Comparison of ENCODE assay signal across 8 cellular contexts in genomic region chr17:55420776-55421178, GRCh38. TPM values are rescaled to one million over a fixed set of nuclear protein-coding genes. Genes with fewer than 3 reads are reported as not detected.
DNase-seq lines count a peak whose midpoint lies in the region; ATAC-seq and TF ChIP-seq lines count a peak whose summit lies in the region.

No MANE protein-coding gene starts in this region.

- H3K4me3 ChIP-seq in A673 (ENCODE audit: low read depth, low read length, poor library complexity, severe bottlenecking) (peak overlapping the region; percentile 75), right cardiac atrium (ENCODE audit: low read length) (peak overlapping the region; percentile 83), rectal smooth muscle tissue (ENCODE audit: low read length) (peak overlapping the region; percentile 92)

- no TSS peak for BruUV-seq in A673 (replicated peaks; lab: Mats Ljungman, UMichigan)

- H3K27me3 ChIP-seq in A673 (replicated peaks; ENCODE audit: insufficient read depth, low read depth, low read length, poor library complexity): peaks cover 11% of the 10 kb centered on the region
- no peaks in the 10 kb centered on the region for H3K27me3 ChIP-seq in right cardiac atrium (ENCODE audit: control insufficient read depth, insufficient read depth)
- H3K27me3 ChIP-seq in rectal smooth muscle tissue (ENCODE audit: control insufficient read depth, insufficient read depth, low read length): no peaks in the 10 kb centered on the region

- peak overlapping the region; percentile 66 for H3K9ac ChIP-seq in rectal smooth muscle tissue (ENCODE audit: low read length)

- intact Hi-C loops in A673 (cut with micrococcal nuclease; ENCODE audit: unreplicated experiment) (no loop called here), right cardiac atrium (cut with DNase I) (no loop called here)

- H3K4me1 ChIP-seq in A673 (ENCODE audit: insufficient read depth, low read length, poor library complexity, severe bottlenecking) (peaks cover 13% of the 10 kb centered on the region), right cardiac atrium (ENCODE audit: control insufficient read depth, insufficient read depth, low read length) (peaks cover 5% of the 10 kb centered on the region), rectal smooth muscle tissue (ENCODE audit: control insufficient read depth, insufficient read depth, low read length) (peaks cover 4% of the 10 kb centered on the region)

- H3K36me3 ChIP-seq in A673 (ENCODE audit: insufficient read depth, low read length, poor library complexity, severe bottlenecking) (no peaks in the 10 kb centered on the region), rectal smooth muscle tissue (ENCODE audit: control insufficient read depth, insufficient read depth, low read length) (no peaks in the 10 kb centered on the region)

- H3K9me3 ChIP-seq in A673 (ENCODE audit: low read depth, low read length, poor library complexity, severe bottlenecking) (no peaks in the 10 kb centered on the region), right cardiac atrium (ENCODE audit: control insufficient read depth, low read length) (no peaks in the 10 kb centered on the region)

- ATAC-seq in right cardiac atrium: peak; percentile 42 to 63

- POLR2A ChIA-PET in A673 (lab: Charles Lee; ENCODE audit: low non-redundant PET): no interaction called here

- CTCF ChIA-PET in A673 (lab: Charles Lee): no interaction called here

- TF ChIP-seq CTCF in A673 (conservative IDR thresholded peaks at IDR 0.05; ENCODE audit: low read depth, low read length) (no peak), GM20000 (IDR thresholded peaks at IDR 0.05; ENCODE audit: extremely low read depth, missing control alignments) (no peak)

- peak overlapping the region; percentile 79 for H3K27ac ChIP-seq in A673 (ENCODE audit: low read depth, low read length, poor library complexity, severe bottlenecking)
- H3K27ac ChIP-seq in angular gyrus (ENCODE audit: low read depth, low read length): peak overlapping the region; percentile 69
- H3K27ac ChIP-seq in right cardiac atrium (ENCODE audit: low read length): peak overlapping the region; percentile 71
- H3K27ac ChIP-seq in rectal smooth muscle tissue (ENCODE audit: low read depth, low read length): peak overlapping the region; percentile 92

- DNase-seq in A673 (ENCODE audit: low spot score) (peak; percentile 32), GM20000 (ENCODE audit: low spot score) (peak; percentile 47), SW480 (ENCODE audit: low spot score) (peak; percentile 24), right cardiac atrium (peak; percentile 57 to 85 (median 81)), SKM-1 treated with dmso at 0.1 percent for 144 hours (lab: John Stamatoyannopoulos, UW; ENCODE audit: unreplicated experiment) (no peak), NCI-H1694 treated with DMSO at 0.1 percent for 48 hours (lab: John Stamatoyannopoulos, UW) (no peak)

- WGBS in right cardiac atrium: 1% methylated on average over 21 of the region's 21 CpGs

RNA-seq across cellular contexts. Expression of gene MMD, which starts 0.9 kb away (rescaled TPM):
- 24.9 and 31.3 TPM in 2 replicates for total RNA-seq in A673 (2021)
- total RNA-seq in right cardiac atrium: 10 to 100 TPM; 10.3 to 19.0 (median 11.5) TPM
- 10.5 TPM for polyA plus RNA-seq in right cardiac atrium

Comparison
In these comparisons a context has a peak if more than half of its experiments do, and no peak if none do; other contexts are left out.
1. DNase-seq: peak in A673 (single experiment), GM20000 (single experiment), SW480 (single experiment) and right cardiac atrium (3 of 3); none in SKM-1 treated with dmso at 0.1 percent for 144 hours (single experiment) and NCI-H1694 treated with DMSO at 0.1 percent for 48 hours (single experiment).
2. Peak in every context shown above with its lines, with median percentiles within 50 percentile points of each other: H3K27ac ChIP-seq and H3K4me3 ChIP-seq.